ENCODE assay signal across 18 cellular contexts in the genomic region with DNA sequence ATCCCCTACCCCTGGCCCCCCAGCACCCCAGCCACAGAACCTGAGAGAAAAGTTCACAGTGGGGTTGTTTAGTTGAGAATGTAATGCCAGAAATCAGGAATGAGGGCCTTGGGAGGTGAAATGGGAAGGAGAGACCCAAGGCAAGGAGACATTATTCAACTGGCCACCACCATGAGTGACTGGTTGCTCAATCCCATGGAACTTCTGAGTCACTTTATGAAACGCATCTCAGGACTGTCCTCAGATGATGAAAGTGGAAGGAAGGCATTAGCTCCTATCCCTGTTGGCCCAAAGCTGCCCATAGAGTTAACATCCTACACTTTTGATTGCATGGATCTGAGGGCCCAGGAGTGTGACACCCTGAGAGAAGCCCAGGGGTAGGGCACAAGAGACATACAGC. TPM values are rescaled to one million over a fixed set of nuclear protein-coding genes. Genes with fewer than 3 reads are reported as not detected.
"Had no signal": no experiment of that assay in that cellular context is flagged by ENCODE, and none has a peak within 500 bp of the region (broad histone marks: within the 10 kb centered on the region; RNA-seq: fewer than 3 reads in every experiment).

No MANE protein-coding gene starts in this region.

- H3K9me3 ChIP-seq: adrenal gland, neutrophil, thyroid gland, vagina had no signal

- H3K4me3 ChIP-seq: adrenal gland, thyroid gland, vagina had no signal

- H3K27ac Mint-ChIP-seq: WTC11 had no signal

- ATAC-seq: activated CD8-positive, alpha-beta memory T cell treated with anti-CD3 and anti-CD28 coated beads, Interleukin-2, amount 10 ng/mL, durations not matched to agents 7 days and 5 days; WTC11 had no signal

- H3K27ac ChIP-seq: adrenal gland, neutrophil, thyroid gland, vagina had no signal

- H3K4me1 Mint-ChIP-seq: WTC11 had no signal

- H3K36me3 ChIP-seq: adrenal gland, neutrophil, thyroid gland, vagina had no signal

- H3K36me3 Mint-ChIP-seq: WTC11 had no signal

- DNase-seq: activated CD4-positive, alpha-beta T cell treated with anti-CD3 and anti-CD28 coated beads, Interleukin-2, amount 50 U/mL, for 1 hour; activated CD8-positive, alpha-beta memory T cell treated with anti-CD3 and anti-CD28 coated beads, Interleukin-2, amount 10 ng/mL, durations not matched to agents 7 days and 5 days; activated naive CD4-positive, alpha-beta T cell; activated T-cell treated with anti-CD3 and anti-CD28 coated beads, Interleukin-2, amount 50 U/mL, for 48 hours; adrenal gland; caudate nucleus; hypothalamus; retina; stimulated activated CD4-positive, alpha-beta T cell treated with anti-CD3 and anti-CD28 coated beads, Interleukin-15, amount 100 ng/mL, for 24 hours; stimulated activated CD4-positive, alpha-beta T cell treated with anti-CD3 and anti-CD28 coated beads, Interleukin-4, amount 100 ng/mL, for 4 hours; thyroid gland had no signal

- H3K4me1 ChIP-seq: adrenal gland, thyroid gland, vagina had no signal

- H3K4me3 Mint-ChIP-seq: activated CD8-positive, alpha-beta memory T cell treated with anti-CD3 and anti-CD28 coated beads, Interleukin-2, amount 10 ng/mL, durations not matched to agents 7 days and 5 days; WTC11 had no signal

RNA-seq across cellular contexts. Expression of a gene that starts 25.4 kb away (rescaled TPM):
- total RNA-seq: activated CD8-positive, alpha-beta memory T cell treated with anti-CD3 and anti-CD28 coated beads, Interleukin-2, amount 10 ng/mL, durations not matched to agents 7 days and 5 days; fibroblast of villous mesenchyme; lower leg skin; mesenteric fat pad; T-helper 1 cell treated with Interleukin-12 subunit alpha and Interleukin-12 subunit beta and Interleukin-4 antibody, amounts not matched to agents 30 ng/mL and 1 ng/mL, for 36 hours; thyroid gland; vagina had no signal

RNA-seq across cellular contexts. Expression of a gene that starts 53.1 kb away (rescaled TPM):
- total RNA-seq: activated CD8-positive, alpha-beta memory T cell treated with anti-CD3 and anti-CD28 coated beads, Interleukin-2, amount 10 ng/mL, durations not matched to agents 7 days and 5 days; adrenal gland; fibroblast of villous mesenchyme; lower leg skin; mesenteric fat pad; T-helper 1 cell treated with Interleukin-12 subunit alpha and Interleukin-12 subunit beta and Interleukin-4 antibody, amounts not matched to agents 30 ng/mL and 1 ng/mL, for 36 hours; thyroid gland; vagina had no signal
